Comparison of ENCODE assay signal across 11 cellular contexts in genomic region chr6:156876302-156876701, GRCh38.
A peak's percentile ranks its signal among the peaks of the same experiment; 100 is the strongest.
DNase-seq lines count a peak whose midpoint lies in the region; ATAC-seq, FAIRE-seq and TF ChIP-seq lines count a peak whose summit lies in the region.
"Had no signal": no experiment of that assay in that cellular context is flagged by ENCODE, and none has a peak within 500 bp of the region (broad histone marks: within the 10 kb centered on the region; RNA-seq: fewer than 3 reads in every experiment).

No MANE protein-coding gene starts in this region.

- H3K27me3 Mint-ChIP-seq in naive thymus-derived CD8-positive, alpha-beta T cell: no peaks in the 10 kb centered on the region

- H3K27me3 ChIP-seq in DND-41 (ENCODE audit: insufficient read depth, low read length, poor library complexity): no peaks in the 10 kb centered on the region
- H3K27me3 ChIP-seq in MG63: no peaks in the 10 kb centered on the region
- H3K27me3 ChIP-seq in H1 (replicated peaks in 1 of 4; ENCODE audit: control insufficient read depth in 3 of 4, extremely low read depth in 1 of 4, insufficient read depth in 3 of 4, low read length in 3 of 4): no peaks in the 10 kb centered on the region
- H3K27me3 ChIP-seq in right lobe of liver: no peaks in the 10 kb centered on the region

- no peaks in the 10 kb centered on the region for H3K4me1 ChIP-seq in DND-41 (ENCODE audit: insufficient read depth, low read length)
- peaks cover 2 to 8% (median 5%) of the 10 kb centered on the region in 4 experiments; a peak in 5 of 7 replicates for H3K4me1 ChIP-seq in H1 (replicated peaks in 1 of 4; ENCODE audit: control insufficient read depth in 3 of 4, insufficient read depth in 4 of 4, low read length in 3 of 4)
- H3K4me1 ChIP-seq in right lobe of liver: peaks cover 0 to 12% (median 4%) of the 10 kb centered on the region in 4 donors

- H3K4ac ChIP-seq in H1 (replicated peaks; ENCODE audit: insufficient read length, low read depth, low read length): no peak overlapping the region

- no peak overlapping the region for H2AK5ac ChIP-seq in H1 (ENCODE audit: low read depth, low read length)

- ATAC-seq in DND-41 (ENCODE audit: insufficient read depth, low read depth): no peak
- ATAC-seq in right lobe of liver: peak; percentile 44 to 63 (median 50)
- ATAC-seq in naive thymus-derived CD8-positive, alpha-beta T cell: no peak
- ATAC-seq in GM18867 (IDR thresholded peaks at IDR 0.05; ENCODE audit: unreplicated experiment): no peak
- ATAC-seq in HG03280 (IDR thresholded peaks at IDR 0.05; ENCODE audit: unreplicated experiment): no peak

- peaks cover 29% of the 10 kb centered on the region for H3K79me1 ChIP-seq in H1 (ENCODE audit: low read depth, low read length)

- H3K4me3 ChIP-seq in DND-41 (ENCODE audit: low read depth in 1 of 2, low read length in 2 of 2) (no peak overlapping the region), MG63 (no peak overlapping the region), H1 (ENCODE audit: extremely low read depth in 1 of 4, insufficient read depth in 2 of 4, low read depth in 3 of 4, low read length in 4 of 4) (no peak overlapping the region), right lobe of liver (no peak overlapping the region)
- H3K4me3 ChIP-seq: thoracic aorta had no signal

- peak; percentile 69 to 80 for TF ChIP-seq RAD21 in H1 (IDR thresholded peaks at IDR 0.05 in 1 of 2, conservative IDR thresholded peaks at IDR 0.05 in 1 of 2; ENCODE audit: low read depth in 2 of 2, low read length in 2 of 2)

- H3K27ac ChIP-seq in DND-41 (ENCODE audit: low read length) (no peak overlapping the region), H1 (ENCODE audit: low read depth, low read length) (no peak overlapping the region), right lobe of liver (peak overlapping the region in 1 of 3 donors; percentile 45)
- H3K27ac ChIP-seq: thoracic aorta had no signal

- H3K18ac ChIP-seq in H1 (ENCODE audit: extremely low read depth, low read length): no peak overlapping the region

- H3K4me1 Mint-ChIP-seq in naive thymus-derived CD8-positive, alpha-beta T cell: peaks cover 38 to 84% (median 78%) of the 10 kb centered on the region in 4 donors

- H3K4me3 Mint-ChIP-seq in naive thymus-derived CD8-positive, alpha-beta T cell: no peak overlapping the region

- 0 out of 2 replicates have a peak, but pooled peaks cover 2% of the 10 kb centered on the region for H3K23me2 ChIP-seq in H1 (ENCODE audit: low read depth, low read length)

- no peak overlapping the region for H4K8ac ChIP-seq in H1 (ENCODE audit: extremely low read depth, insufficient read depth, low read length)

- TF ChIP-seq EP300 in H1 (IDR thresholded peaks at IDR 0.05; ENCODE audit: borderline replicate concordance in 1 of 2, low read depth in 2 of 2, low read length in 2 of 2): no peak

- no peak for TF ChIP-seq POLR2A in H1 (IDR thresholded peaks at IDR 0.05; ENCODE audit: control extremely low read depth in 1 of 2, low read depth in 2 of 2, low read length in 2 of 2)
- TF ChIP-seq POLR2A in right lobe of liver (IDR thresholded peaks at IDR 0.05): no peak

- no peak overlapping the region for H2BK20ac ChIP-seq in H1 (ENCODE audit: low read length)

- no peak overlapping the region for H2BK5ac ChIP-seq in H1 (ENCODE audit: low read depth, low read length)

- peaks cover 89% of the 10 kb centered on the region for H4K20me1 ChIP-seq in DND-41 (ENCODE audit: insufficient read depth, low read length)
- H4K20me1 ChIP-seq in H1 (replicated peaks in 1 of 2; ENCODE audit: control insufficient read depth in 1 of 2, insufficient read depth in 2 of 2, low read length in 2 of 2): peaks cover 4 to 13% of the 10 kb centered on the region in 2 experiments

- H3K9ac ChIP-seq in DND-41 (ENCODE audit: low read depth, low read length) (no peak overlapping the region), H1 (replicated peaks in 1 of 4; ENCODE audit: extremely low read depth in 1 of 4, low read depth in 3 of 4, low read length in 3 of 4) (no peak overlapping the region)

- no peak overlapping the region for H3K14ac ChIP-seq in H1 (ENCODE audit: insufficient read length)

- FAIRE-seq in H1 (lab: Jason Lieb, UNC): no peak

- CTCF ChIA-PET in H1 (lab: Charles Lee; ENCODE audit: partially characterized antibody): interaction anchor here (0.8 to 4.3 kb wide), 9 partner anchors 9 to 269 kb away, joined by 3 to 15 read pairs (median 4); no protein-coding TSS in a partner anchor

- H3K23ac ChIP-seq in H1 (ENCODE audit: insufficient read length): no peak overlapping the region

- H3K4me2 ChIP-seq in DND-41 (ENCODE audit: insufficient read depth, low read length) (no peak overlapping the region), H1 (ENCODE audit: insufficient read depth in 1 of 2, low read depth in 2 of 2, low read length in 2 of 2) (no peak overlapping the region)

- H4K91ac ChIP-seq in H1 (replicated peaks; ENCODE audit: insufficient read length, low read length): no peak overlapping the region

- H4K5ac ChIP-seq in H1 (ENCODE audit: insufficient read length, low read depth, low read length): no peak overlapping the region

- H3K36me3 ChIP-seq in DND-41 (ENCODE audit: insufficient read depth, low read length) (peaks cover 12% of the 10 kb centered on the region; the same call in 1 of the 2 replicates), MG63 (no peaks in the 10 kb centered on the region), H1 (ENCODE audit: control insufficient read depth in 2 of 4, insufficient read depth in 4 of 4, low read length in 3 of 4) (no peaks in the 10 kb centered on the region), right lobe of liver (no peaks in the 10 kb centered on the region)
- H3K36me3 ChIP-seq: thoracic aorta had no signal

- peaks cover 4 to 20% (median 8%) of the 10 kb centered on the region in 3 donors for H3K36me3 Mint-ChIP-seq in naive thymus-derived CD8-positive, alpha-beta T cell

- H3K27ac Mint-ChIP-seq in naive thymus-derived CD8-positive, alpha-beta T cell: peak overlapping the region in 1 of 10 donors; percentile 51

- H3K56ac ChIP-seq in H1 (replicated peaks; ENCODE audit: insufficient read length, low read depth, low read length): no peak overlapping the region

- peaks cover 100% of the 10 kb centered on the region for H3K79me2 ChIP-seq in DND-41 (ENCODE audit: insufficient read depth, low read length)
- H3K79me2 ChIP-seq in H1 (ENCODE audit: control insufficient read depth in 1 of 2, insufficient read depth in 2 of 2, low read length in 2 of 2): peaks cover 18 to 99% of the 10 kb centered on the region in 2 experiments

- WGBS in H1 (ENCODE audit: extremely low coverage in 1 of 2, insufficient coverage in 1 of 2, insufficient read length in 1 of 2, insufficient replicate concordance in 2 of 2, low coverage in 1 of 2, low lambda C conversion rate in 2 of 2, missing lambda C conversion rate in 1 of 2), 2 experiments: 76% methylated on average over 10 of the region's 11 CpGs; no CpG with 5 or more reads in 1 of the 2 experiments
- 100% methylated on average over 4 of the region's 11 CpGs for WGBS in right lobe of liver (ENCODE audit: insufficient coverage, low coverage, low lambda C conversion rate, missing lambda C conversion rate)

- peak; percentile 42 for TF ChIP-seq CTCF in DND-41 (IDR thresholded peaks at IDR 0.05; ENCODE audit: borderline replicate concordance, extremely low read depth, low read length, poor library complexity, severe bottlenecking)
- peak; percentile 76 to 84 (median 77) for TF ChIP-seq CTCF in H1 (IDR thresholded peaks at IDR 0.05; ENCODE audit: control extremely low read depth in 1 of 3, insufficient read depth in 1 of 3, low read depth in 1 of 3, low read length in 3 of 3)
- peak in 3 of 4 donors; percentile 5 to 37 (median 15) for TF ChIP-seq CTCF in right lobe of liver (IDR thresholded peaks at IDR 0.05)

- H2BK12ac ChIP-seq in H1 (ENCODE audit: low read depth, low read length): no peak overlapping the region

- H3K9me3 Mint-ChIP-seq in naive thymus-derived CD8-positive, alpha-beta T cell: no peaks in the 10 kb centered on the region

- POLR2A ChIA-PET in H1 (lab: Charles Lee; ENCODE audit: partially characterized antibody): interaction anchor here (1.5 kb wide), 1 partner anchor 12 kb away, joined by 3 read pairs; no protein-coding TSS in a partner anchor
- POLR2A ChIA-PET in naive thymus-derived CD8-positive, alpha-beta T cell (lab: Charles Lee): no interaction called here

- H2BK120ac ChIP-seq in H1 (replicated peaks; ENCODE audit: low read depth, low read length): no peak overlapping the region

- intact Hi-C loops in right lobe of liver (cut with DNase I): no loop called here

- H2AFZ ChIP-seq in DND-41 (ENCODE audit: low read depth, low read length): no peak overlapping the region
- H2AFZ ChIP-seq in H1 (ENCODE audit: low read length): no peak overlapping the region

- no peak overlapping the region for H2BK15ac ChIP-seq in H1 (ENCODE audit: low read length)

- H3K9me3 ChIP-seq in DND-41 (ENCODE audit: insufficient read depth, low read length, severe bottlenecking): no peaks in the 10 kb centered on the region
- no peaks in the 10 kb centered on the region for H3K9me3 ChIP-seq in MG63
- no peaks in the 10 kb centered on the region for H3K9me3 ChIP-seq in H1 (ENCODE audit: insufficient read depth in 2 of 2, low read depth in 1 of 2, low read length in 1 of 2)
- no peaks in the 10 kb centered on the region for H3K9me3 ChIP-seq in right lobe of liver
- H3K9me3 ChIP-seq: thoracic aorta had no signal

- DNase-seq in DND-41 (no peak), MG63 (peak; percentile 10), H1 (ENCODE audit: low read depth in 1 of 2, low spot score in 2 of 2) (peak in 1 of 2 experiments; percentile 81), right lobe of liver (no peak), AG20443 (ENCODE audit: low spot score) (no peak)
- no peak for DNase-seq in naive thymus-derived CD8-positive, alpha-beta T cell
- DNase-seq: mesenchymal stem cell, NCI-H2107 had no signal

TF ChIP-seq in H1, 55 proteins besides CTCF, POLR2A, EP300 and RAD21:
- TF ChIP-seq POLR2AphosphoS5 (IDR thresholded peaks at IDR 0.05; ENCODE audit: low read depth, low read length) (0 out of 2 replicates have a peak, but pooled peaks have one; percentile 31), CREB1 (IDR thresholded peaks at IDR 0.05) (0 out of 2 replicates have a peak, but pooled peaks have one; percentile 30), RBBP5 (IDR thresholded peaks at IDR 0.05; ENCODE audit: borderline replicate concordance, low read depth, low read length) (no peak), YY1 (IDR thresholded peaks at IDR 0.05; ENCODE audit: low read depth, low read length) (peak; percentile 88)

Comparison
In these comparisons a context has a peak if more than half of its experiments do, and no peak if none do; other contexts are left out.
1. ATAC-seq: peak in right lobe of liver (4 of 4); none in DND-41 (single experiment), naive thymus-derived CD8-positive, alpha-beta T cell (0 of 2), GM18867 (single experiment) and HG03280 (single experiment).
2. CTCF ChIP-seq: peak in every context shown above with its lines; median percentile 77 in H1; 42 in DND-41; 15 in right lobe of liver.